ENCODE assay signal across 9 cellular contexts in the genomic region with DNA sequence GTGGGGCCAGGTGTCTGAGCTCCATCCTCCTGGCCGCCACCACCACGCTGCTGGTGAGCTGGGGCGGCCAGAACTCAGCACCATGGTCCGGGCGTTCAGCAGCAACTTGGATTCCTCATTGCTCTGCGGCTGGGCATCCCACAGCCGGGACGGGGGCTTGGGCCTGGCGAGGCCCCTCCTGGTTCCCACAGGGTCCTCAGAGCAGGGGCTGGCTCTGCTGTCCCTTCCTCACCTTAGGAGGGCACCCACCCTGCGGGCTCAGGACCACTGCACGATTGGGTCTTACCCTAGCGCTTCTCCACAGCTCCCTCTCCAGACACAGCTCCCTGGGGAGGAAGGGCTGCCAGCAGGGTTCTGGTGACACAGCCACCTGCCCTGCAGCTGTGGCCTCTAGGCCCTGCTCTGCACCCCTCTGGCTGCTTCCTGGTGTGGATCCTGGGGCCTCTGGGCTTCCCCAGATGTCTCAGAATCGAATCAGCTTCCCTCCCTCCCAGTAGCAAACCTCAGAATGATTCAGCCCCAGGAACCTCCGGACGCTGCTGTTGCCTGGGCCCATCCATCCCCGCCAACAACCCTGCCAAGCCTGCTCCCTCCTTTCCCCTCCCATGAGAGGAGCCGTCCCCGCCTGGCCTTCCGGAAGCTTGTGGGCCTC. TPM values are rescaled to one million over a fixed set of nuclear protein-coding genes. Genes with fewer than 3 reads are reported as not detected.
DNase-seq lines count a peak whose midpoint lies in the region; ATAC-seq, FAIRE-seq and TF ChIP-seq lines count a peak whose summit lies in the region.
"Had no signal": no experiment of that assay in that cellular context is flagged by ENCODE, and none has a peak within 500 bp of the region (broad histone marks: within the 10 kb centered on the region; RNA-seq: fewer than 3 reads in every experiment).

No MANE protein-coding gene starts in this region.

- H3K9ac ChIP-seq in GM23248 = no peak overlapping the region

- in situ Hi-C loops in GM23248 (cut with MboI) = no loop called here

- TF ChIP-seq POLR2A in GM18505 (IDR thresholded peaks at IDR 0.05; ENCODE audit: borderline replicate concordance, extremely low read depth, insufficient read depth, insufficient read length) = no peak

- no peak overlapping the region for H3K27ac ChIP-seq in GM23248

- no peak overlapping the region for H3K4me3 Mint-ChIP-seq in activated T-helper 2 cell treated with anti-CD3 and anti-CD28 coated beads, Interferon-gamma antibody, Interleukin-2, Interleukin-4, amounts not matched to agents 10 μg/mL and 5 μg/mL and 100 μg/mL, durations not matched to agents 14 hours and 24 hours and 36 hours (ENCODE audit: low read depth)

- ATAC-seq in sciatic nerve (peak; percentile 64), GM18505 (IDR thresholded peaks at IDR 0.05; ENCODE audit: unreplicated experiment) (no peak), GM21381 (IDR thresholded peaks at IDR 0.05; ENCODE audit: unreplicated experiment) (no peak)

- H3K9me3 Mint-ChIP-seq in activated T-helper 2 cell treated with anti-CD3 and anti-CD28 coated beads, Interferon-gamma antibody, Interleukin-2, Interleukin-4, amounts not matched to agents 10 μg/mL and 5 μg/mL and 100 μg/mL, durations not matched to agents 14 hours and 24 hours and 36 hours = peaks cover 9% of the 10 kb centered on the region

- H3K36me3 ChIP-seq in GM23248 (ENCODE audit: low read depth) = no peaks in the 10 kb centered on the region

- H3F3A ChIP-seq in GM23248 (ENCODE audit: insufficient read depth) = no peaks in the 10 kb centered on the region

- 46 to 53% methylated on average over 15 to 17 of the region's 19 CpGs for WGBS in GM23248 (ENCODE audit: low coverage in 1 of 2, low lambda C conversion rate in 2 of 2, missing lambda C conversion rate in 2 of 2), 2 experiments

- H3K79me2 ChIP-seq in GM23248 (ENCODE audit: insufficient read depth) = no peaks in the 10 kb centered on the region

- H3K36me3 Mint-ChIP-seq in activated T-helper 2 cell treated with anti-CD3 and anti-CD28 coated beads, Interferon-gamma antibody, Interleukin-2, Interleukin-4, amounts not matched to agents 10 μg/mL and 5 μg/mL and 100 μg/mL, durations not matched to agents 14 hours and 24 hours and 36 hours (ENCODE audit: low read depth) = no peaks in the 10 kb centered on the region

- DNase-seq in GM23248 = peak; percentile 89
- DNase-seq in RCC 7860 (ENCODE audit: low spot score) = peak; percentile 85
- peak; percentile 69 to 81 for DNase-seq in foreskin fibroblast
- peak; percentile 62 for DNase-seq in sciatic nerve (ENCODE audit: low spot score)
- DNase-seq in activated T-helper 2 cell treated with anti-CD3 and anti-CD28 coated beads, Interferon-gamma antibody, Interleukin-2, Interleukin-4, amounts not matched to agents 10 μg/mL and 5 μg/mL and 100 μg/mL, durations not matched to agents 14 hours and 24 hours and 36 hours (ENCODE audit: low spot score) = no peak
- no peak for DNase-seq in NCI-H82 (lab: John Stamatoyannopoulos, UW)
- DNase-seq: NCI-H1105 had no signal

- H4K20me1 ChIP-seq in GM23248 (ENCODE audit: insufficient read depth) = no peaks in the 10 kb centered on the region

- no peaks in the 10 kb centered on the region for H3K9me3 ChIP-seq in GM23248 (ENCODE audit: low read depth)

- FAIRE-seq in RCC 7860 (lab: Jason Lieb, UNC) = peak; percentile 66

- H3K4me3 ChIP-seq in GM23248 (no peak overlapping the region), foreskin fibroblast (ENCODE audit: low read depth in 1 of 2, low read length in 2 of 2) (no peak overlapping the region)

- H3K27ac Mint-ChIP-seq in activated T-helper 2 cell treated with anti-CD3 and anti-CD28 coated beads, Interferon-gamma antibody, Interleukin-2, Interleukin-4, amounts not matched to agents 10 μg/mL and 5 μg/mL and 100 μg/mL, durations not matched to agents 14 hours and 24 hours and 36 hours = no peak overlapping the region

- no peak overlapping the region for H2AFZ ChIP-seq in GM23248

- H3K4me2 ChIP-seq in GM23248 (ENCODE audit: unreplicated experiment) = no peak overlapping the region

- peaks cover 9% of the 10 kb centered on the region; the same call in 1 of the 2 replicates for H3K4me1 ChIP-seq in GM23248 (ENCODE audit: insufficient read depth)

- H3K9me2 ChIP-seq in GM23248 (ENCODE audit: insufficient read depth) = no peaks in the 10 kb centered on the region

- H3K27me3 ChIP-seq in GM23248 (replicated peaks; ENCODE audit: insufficient read depth) = peaks cover 31% of the 10 kb centered on the region; the same call in 1 of the 2 replicates

- intact Hi-C loops in sciatic nerve (cut with DNase I) = no loop called here
- intact Hi-C loops in activated T-helper 2 cell treated with anti-CD3 and anti-CD28 coated beads, Interferon-gamma antibody, Interleukin-2, Interleukin-4, amounts not matched to agents 10 μg/mL and 5 μg/mL and 100 μg/mL, durations not matched to agents 14 hours and 24 hours and 36 hours (cut with micrococcal nuclease) = no loop called here

- TF ChIP-seq CTCF in foreskin fibroblast (IDR thresholded peaks at IDR 0.05; ENCODE audit: low read depth, low read length) = no peak

- peaks cover 7% of the 10 kb centered on the region for H3K4me1 Mint-ChIP-seq in activated T-helper 2 cell treated with anti-CD3 and anti-CD28 coated beads, Interferon-gamma antibody, Interleukin-2, Interleukin-4, amounts not matched to agents 10 μg/mL and 5 μg/mL and 100 μg/mL, durations not matched to agents 14 hours and 24 hours and 36 hours (ENCODE audit: low read depth)

- peaks cover 6% of the 10 kb centered on the region for H3K27me3 Mint-ChIP-seq in activated T-helper 2 cell treated with anti-CD3 and anti-CD28 coated beads, Interferon-gamma antibody, Interleukin-2, Interleukin-4, amounts not matched to agents 10 μg/mL and 5 μg/mL and 100 μg/mL, durations not matched to agents 14 hours and 24 hours and 36 hours (ENCODE audit: low read depth)

RNA-seq across cellular contexts. Expression of gene CRYAA, which starts 25.0 kb away (rescaled TPM):
- not detected in 2 replicates for total RNA-seq in GM23248 (2014; rRNA removed; shearing (Covaris generic))
- polyA plus RNA-seq in GM23248 (2016; fragmentation: Nextera tagmentation; extraction: Ambion mirVana) = not detected in 2 replicates
- not detected for total RNA-seq in sciatic nerve
- total RNA-seq in activated T-helper 2 cell treated with anti-CD3 and anti-CD28 coated beads, Interferon-gamma antibody, Interleukin-2, Interleukin-4, amounts not matched to agents 10 μg/mL and 5 μg/mL and 100 μg/mL, durations not matched to agents 14 hours and 24 hours and 36 hours = not detected in 2 replicates

Comparison
In these comparisons a context has a peak if more than half of its experiments do, and no peak if none do; other contexts are left out.
1. DNase-seq: peak in GM23248 (single experiment), RCC 7860 (single experiment), foreskin fibroblast (2 of 2) and sciatic nerve (single experiment); none in activated T-helper 2 cell treated with anti-CD3 and anti-CD28 coated beads, Interferon-gamma antibody, Interleukin-2, Interleukin-4, amounts not matched to agents 10 μg/mL and 5 μg/mL and 100 μg/mL, durations not matched to agents 14 hours and 24 hours and 36 hours (single experiment) and NCI-H82 (single experiment).